5 cellular contexts compared by ENCODE assay signal in genomic region chr6:149958124-149958523, GRCh38. TPM values are rescaled to one million over a fixed set of nuclear protein-coding genes. Genes with fewer than 3 reads are reported as not detected.
"Had no signal": no experiment of that assay in that cellular context is flagged by ENCODE, and none has a peak within 500 bp of the region (broad histone marks: within the 10 kb centered on the region; RNA-seq: fewer than 3 reads in every experiment).

No MANE protein-coding gene starts in this region.

RNA-seq across cellular contexts. Expression of gene ULBP1, which starts 5.6 kb away (rescaled TPM):
- polyA plus RNA-seq: IgD-negative memory B cell had no signal

RNA-seq across cellular contexts. Expression of gene ULBP2, which starts 16.3 kb away (rescaled TPM):
- total RNA-seq: GM23338, H1, H9, HepG2 had no signal
- polyA plus RNA-seq: GM23338, HepG2 had no signal

RNA-seq across cellular contexts. Expression of gene RAET1G, which starts 35.2 kb away (rescaled TPM):
- total RNA-seq: GM23338, H1, H9, HepG2 had no signal
- polyA plus RNA-seq: GM23338, HepG2, IgD-negative memory B cell had no signal
